Comparison of ENCODE assay signal across 15 cellular contexts in genomic region chrX:48224196-48224595, GRCh38. TPM values are rescaled to one million over a fixed set of nuclear protein-coding genes. Genes with fewer than 3 reads are reported as not detected.
"Had no signal": no experiment of that assay in that cellular context is flagged by ENCODE, and none has a peak within 500 bp of the region (broad histone marks: within the 10 kb centered on the region; RNA-seq: fewer than 3 reads in every experiment).

No MANE protein-coding gene starts in this region.

RNA-seq across cellular contexts. Expression of gene SSX5, which starts 27.6 kb away (rescaled TPM):
- total RNA-seq: stomach, subcutaneous adipose tissue, suprapubic skin, temporal lobe, thoracic aorta, thyroid gland, transverse colon, upper lobe of left lung, upper lobe of right lung, ureter, urinary bladder, uterus, vagina had no signal
- polyA plus RNA-seq: stomach, thymus, urinary bladder had no signal

RNA-seq across cellular contexts. Expression of gene SSX1, which starts 31.0 kb away (rescaled TPM):
- total RNA-seq: stomach, subcutaneous adipose tissue, suprapubic skin, temporal lobe, thoracic aorta, tibial nerve, transverse colon, upper lobe of left lung, upper lobe of right lung, ureter, urinary bladder, uterus, vagina had no signal
- polyA plus RNA-seq: stomach, urinary bladder had no signal
